Comparison of ENCODE assay signal across 8 cellular contexts in the genomic region with DNA sequence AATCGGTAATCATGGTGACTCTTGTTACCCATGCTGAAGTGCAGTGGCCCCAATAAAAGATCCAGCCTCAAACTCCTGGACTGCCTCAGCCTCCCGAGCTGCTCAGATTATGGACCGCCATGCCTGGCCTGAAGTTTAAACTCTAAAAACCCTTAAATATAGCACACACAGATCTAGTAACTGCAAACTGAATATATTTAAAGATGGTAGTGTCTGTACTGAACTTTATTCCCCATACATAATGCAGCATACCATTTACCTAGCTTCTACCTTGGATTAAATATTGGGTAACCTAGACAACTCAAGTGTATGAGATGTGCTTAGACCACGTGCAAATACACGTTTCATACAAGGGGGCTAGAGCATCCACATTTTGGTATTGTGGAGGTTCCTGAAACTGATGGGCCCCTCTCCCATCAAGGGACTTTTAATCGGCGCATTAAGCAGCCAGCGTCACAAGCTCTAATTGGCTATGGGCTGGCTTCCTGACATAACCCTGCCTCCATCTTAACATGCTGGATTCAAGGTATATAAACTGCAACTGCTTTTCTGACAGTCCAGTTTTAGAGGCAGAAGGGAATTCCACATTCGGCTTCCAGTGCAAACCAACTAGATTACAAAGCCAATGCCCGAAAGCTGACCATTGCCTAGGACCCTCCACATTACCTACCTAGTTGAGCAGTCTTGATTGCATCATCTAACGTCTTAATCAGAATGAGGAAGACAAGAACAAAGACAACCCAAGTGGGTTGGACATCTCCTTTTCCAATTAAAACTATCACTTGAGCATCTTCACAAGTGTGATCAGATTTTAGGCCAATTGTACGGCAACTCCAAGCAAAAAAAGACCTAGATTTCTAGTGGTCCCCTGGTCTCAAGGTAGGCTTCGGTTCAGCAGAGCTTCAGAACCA. TPM values are rescaled to one million over a fixed set of nuclear protein-coding genes. Genes with fewer than 3 reads are reported as not detected.
DNase-seq lines count a peak whose midpoint lies in the region; ATAC-seq, FAIRE-seq and TF ChIP-seq lines count a peak whose summit lies in the region.

No MANE protein-coding gene starts in this region.

- no peak overlapping the region for H3K4me3 ChIP-seq in A673 (ENCODE audit: low read depth, low read length, poor library complexity, severe bottlenecking)
- H3K4me3 ChIP-seq in tibial nerve: no peak overlapping the region
- H3K4me3 ChIP-seq in Peyer's patch: no peak overlapping the region

- TF ChIP-seq POLR2A in GM12891 (IDR thresholded peaks at IDR 0.05; ENCODE audit: low read depth, low read length): peak; percentile 96
- TF ChIP-seq POLR2A in Raji (IDR thresholded peaks at IDR 0.05; ENCODE audit: insufficient read depth, low read depth, low read length): peak; percentile 10; the same call in 1 of the 2 replicates
- TF ChIP-seq POLR2A in tibial nerve (IDR thresholded peaks at IDR 0.05): no peak
- no peak for TF ChIP-seq POLR2A in Peyer's patch (IDR thresholded peaks at IDR 0.05)

- 74 to 76% methylated on average over 13 of the region's 13 CpGs for WGBS in tibial nerve, 2 donors

- H3K4me1 ChIP-seq in A673 (ENCODE audit: insufficient read depth, low read length, poor library complexity, severe bottlenecking) (peaks cover 4% of the 10 kb centered on the region), foreskin keratinocyte (no peaks in the 10 kb centered on the region), tibial nerve (peaks cover 0 to 38% (median 1%) of the 10 kb centered on the region in 4 donors), Peyer's patch (peaks cover 0 to 7% (median 3%) of the 10 kb centered on the region in 4 donors)

- DNase-seq in A673 (ENCODE audit: low spot score) (no peak), GM12891 (ENCODE audit: insufficient read length, low spot score) (no peak), foreskin keratinocyte (no peak), NCI-H1048 (lab: John Stamatoyannopoulos, UW) (no peak), tibial nerve (ENCODE audit: low spot score in 2 of 2) (no peak), Peyer's patch (no peak)

- CTCF ChIA-PET in A673 (lab: Charles Lee): interaction anchor here (0.5 to 1.0 kb wide), 2 partner anchors 10 to 97 kb away, joined by 3 to 4 read pairs; no protein-coding TSS in a partner anchor

- ATAC-seq in foreskin keratinocyte (peak; percentile 21), GM19324 (IDR thresholded peaks at IDR 0.05; ENCODE audit: low FRiP score, unreplicated experiment) (no peak)

- H3K9me3 ChIP-seq in A673 (ENCODE audit: low read depth, low read length, poor library complexity, severe bottlenecking): no peaks in the 10 kb centered on the region
- H3K9me3 ChIP-seq in tibial nerve: no peaks in the 10 kb centered on the region
- no peaks in the 10 kb centered on the region for H3K9me3 ChIP-seq in Peyer's patch

- TF ChIP-seq EP300 in tibial nerve (IDR thresholded peaks at IDR 0.05): peak in 1 of 2 donors; percentile 26

- H3K27ac ChIP-seq in A673 (ENCODE audit: low read depth, low read length, poor library complexity, severe bottlenecking): peak overlapping the region; percentile 46
- no peak overlapping the region for H3K27ac ChIP-seq in foreskin keratinocyte
- H3K27ac ChIP-seq in tibial nerve: peak overlapping the region in 1 of 4 donors; percentile 30
- H3K27ac ChIP-seq in Peyer's patch: no peak overlapping the region

- POLR2A ChIA-PET in A673 (lab: Charles Lee; ENCODE audit: low non-redundant PET): interaction anchor here (0.6 to 0.7 kb wide), 2 partner anchors 13 to 198 kb away, joined by 3 read pairs; no protein-coding TSS in a partner anchor

- FAIRE-seq in GM12891 (lab: Jason Lieb, UNC): peak; percentile 82

- H3K36me3 ChIP-seq in A673 (ENCODE audit: insufficient read depth, low read length, poor library complexity, severe bottlenecking) (peaks cover 52% of the 10 kb centered on the region), tibial nerve (peaks cover 0 to 72% (median 13%) of the 10 kb centered on the region in 3 donors), Peyer's patch (peaks cover 0 to 49% (median 7%) of the 10 kb centered on the region in 3 donors)

- H3K27me3 ChIP-seq in A673 (replicated peaks; ENCODE audit: insufficient read depth, low read depth, low read length, poor library complexity) (no peaks in the 10 kb centered on the region), foreskin keratinocyte (no peaks in the 10 kb centered on the region), tibial nerve (no peaks in the 10 kb centered on the region), Peyer's patch (no peaks in the 10 kb centered on the region)

- intact Hi-C loops in A673 (cut with micrococcal nuclease; ENCODE audit: unreplicated experiment): no loop called here

- TF ChIP-seq CTCF in A673 (conservative IDR thresholded peaks at IDR 0.05; ENCODE audit: low read depth, low read length) (no peak), foreskin keratinocyte (conservative IDR thresholded peaks at IDR 0.05) (no peak), tibial nerve (IDR thresholded peaks at IDR 0.05) (no peak), Peyer's patch (IDR thresholded peaks at IDR 0.05) (no peak)

- no TSS peak for BruUV-seq in A673 (replicated peaks; lab: Mats Ljungman, UMichigan)

TF ChIP-seq in GM12891, 5 proteins besides CTCF, POLR2A, EP300 and RAD21:
- peak; percentile 94 for TF ChIP-seq POU2F2 (IDR thresholded peaks at IDR 0.05; ENCODE audit: low read depth, low read length)
- no peak for TF ChIP-seq PAX5 (IDR thresholded peaks at IDR 0.05; ENCODE audit: insufficient read depth, low read length, severe bottlenecking)
- peak; percentile 11; the same call in 1 of the 2 replicates for TF ChIP-seq SPI1 (IDR thresholded peaks at IDR 0.05; ENCODE audit: low read depth, low read length)
- peak; percentile 95 for TF ChIP-seq POLR2AphosphoS5 (IDR thresholded peaks at IDR 0.05; ENCODE audit: low read depth, low read length)

RNA-seq across cellular contexts. Expression of gene HNRNPA2B1, which starts 12.9 kb away (rescaled TPM):
- total RNA-seq in A673 (2021) (1,150 and 1,229 TPM in 2 replicates), foreskin keratinocyte (487 and 722 TPM in 2 replicates), tibial nerve (100 to 1,000 TPM; 184 to 306 (median 234) TPM), Peyer's patch (100 to 1,000 TPM; 184 to 526 (median 228) TPM)
- polyA plus RNA-seq in GM12891 (2012; ENCODE audit: low read depth, missing spikeins): 848 TPM
- polyA plus RNA-seq in foreskin keratinocyte: 784 and 981 TPM in 2 replicates

RNA-seq across cellular contexts. Expression of gene CBX3, which starts 13.9 kb away (rescaled TPM):
- 228 TPM in 2 replicates for total RNA-seq in A673 (2021)
- 172 TPM for polyA plus RNA-seq in GM12891 (2012; ENCODE audit: low read depth, missing spikeins)
- total RNA-seq in foreskin keratinocyte: 180 and 185 TPM in 2 replicates
- polyA plus RNA-seq in foreskin keratinocyte: 138 and 166 TPM in 2 replicates
- 100 to 1,000 TPM in 1 of 4 donors, 10 to 100 TPM in 3; 61.7 to 109 (median 77.7) TPM for total RNA-seq in tibial nerve
- total RNA-seq in Peyer's patch: 100 to 1,000 TPM in 1 of 4 donors, 10 to 100 TPM in 3; 53.9 to 112 (median 68.6) TPM

RNA-seq across cellular contexts. Expression of gene NFE2L3, which starts 35.6 kb away (rescaled TPM):
- total RNA-seq in A673 (2021) (8.5 and 8.6 TPM in 2 replicates), foreskin keratinocyte (22.1 and 28.6 TPM in 2 replicates), tibial nerve (1 to 10 TPM; 2.7 to 6.5 (median 5.1) TPM), Peyer's patch (10 to 100 TPM in 1 of 4 donors, 1 to 10 TPM in 3; 5.3 to 10.5 (median 6.6) TPM)
- 7.2 TPM for polyA plus RNA-seq in GM12891 (2012; ENCODE audit: low read depth, missing spikeins)
- polyA plus RNA-seq in foreskin keratinocyte: 15.3 and 16.5 TPM in 2 replicates

Comparison
In these comparisons a context has a peak if more than half of its experiments do, and no peak if none do; other contexts are left out.
1. POLR2A ChIP-seq: peak in GM12891 (single experiment) and Raji (single experiment); none in tibial nerve (0 of 2) and Peyer's patch (0 of 2).